21 cellular contexts compared by ENCODE assay signal in the genomic region with DNA sequence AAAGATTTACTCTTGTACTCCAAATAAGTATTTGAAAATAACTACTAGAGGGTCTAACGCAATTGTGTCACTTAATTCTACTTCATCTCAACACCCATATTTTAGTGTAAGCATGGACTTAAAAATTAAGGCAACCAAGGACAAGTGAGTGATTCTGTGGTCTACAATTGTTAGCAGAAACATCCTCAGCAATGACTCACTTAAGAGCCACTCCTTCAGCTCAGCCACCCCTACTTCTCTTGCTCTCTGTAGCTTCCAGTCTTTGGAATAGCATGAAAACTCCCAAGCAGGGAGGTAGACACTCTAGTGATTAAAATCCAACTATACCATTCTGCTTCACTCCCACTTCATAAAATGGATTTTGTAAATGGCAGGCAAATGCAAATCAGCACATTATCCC.
"Had no signal": no experiment of that assay in that cellular context is flagged by ENCODE, and none has a peak within 500 bp of the region (broad histone marks: within the 10 kb centered on the region; RNA-seq: fewer than 3 reads in every experiment).

No MANE protein-coding gene starts in this region.

- H3K4me3 Mint-ChIP-seq: activated CD4-positive, alpha-beta memory T cell treated with anti-CD3 and anti-CD28 coated beads for 36 hours; activated naive CD8-positive, alpha-beta T cell; brain; natural killer cell treated with Interleukin-12 subunit alpha and Interleukin-12 subunit beta and Interleukin-15 and Interleukin-18, amount 100 ng/mL, for 72 hours; T-helper 2 cell treated with Interferon-gamma antibody and Interleukin-4, amounts not matched to agents 5 μg/mL and 100 μg/mL, for 36 hours; WTC11 had no signal

- H3K36me3 Mint-ChIP-seq: activated CD4-positive, alpha-beta memory T cell treated with anti-CD3 and anti-CD28 coated beads for 36 hours; activated naive CD8-positive, alpha-beta T cell; brain; natural killer cell treated with Interleukin-12 subunit alpha and Interleukin-12 subunit beta and Interleukin-15 and Interleukin-18, amount 100 ng/mL, for 72 hours had no signal

- H3K27ac ChIP-seq: coronary artery, gastroesophageal sphincter, heart left ventricle, lower lobe of right lung, neutrophil, parathyroid adenoma had no signal

- FAIRE-seq: TTC549 had no signal

- H3K4me1 ChIP-seq: gastroesophageal sphincter, heart left ventricle, lower lobe of right lung had no signal

- H2AFZ ChIP-seq: parathyroid adenoma had no signal

- H3K27me3 ChIP-seq: gastroesophageal sphincter, heart left ventricle, neutrophil had no signal

- H3K27me3 Mint-ChIP-seq: activated CD4-positive, alpha-beta memory T cell treated with anti-CD3 and anti-CD28 coated beads for 36 hours; activated naive CD8-positive, alpha-beta T cell; brain had no signal

- H3K9me3 Mint-ChIP-seq: activated CD4-positive, alpha-beta memory T cell treated with anti-CD3 and anti-CD28 coated beads for 36 hours; natural killer cell treated with Interleukin-12 subunit alpha and Interleukin-12 subunit beta and Interleukin-15 and Interleukin-18, amount 100 ng/mL, for 72 hours; T-helper 2 cell treated with Interferon-gamma antibody and Interleukin-4, amounts not matched to agents 5 μg/mL and 100 μg/mL, for 36 hours had no signal

- H3K4me1 Mint-ChIP-seq: brain had no signal

- H3K36me3 ChIP-seq: gastroesophageal sphincter, heart left ventricle, lower lobe of right lung, neutrophil had no signal

- H3K79me2 ChIP-seq: parathyroid adenoma had no signal

- H3K27ac Mint-ChIP-seq: activated CD4-positive, alpha-beta memory T cell treated with anti-CD3 and anti-CD28 coated beads for 36 hours; activated naive CD8-positive, alpha-beta T cell; brain; natural killer cell treated with Interleukin-12 subunit alpha and Interleukin-12 subunit beta and Interleukin-15 and Interleukin-18, amount 100 ng/mL, for 72 hours; T-helper 2 cell treated with Interferon-gamma antibody and Interleukin-4, amounts not matched to agents 5 μg/mL and 100 μg/mL, for 36 hours; WTC11 had no signal

- H3K9me3 ChIP-seq: gastroesophageal sphincter, lower lobe of right lung, neutrophil had no signal

- DNase-seq: activated CD4-positive, alpha-beta memory T cell treated with anti-CD3 and anti-CD28 coated beads for 36 hours; activated CD4-positive, alpha-beta T cell treated with anti-CD3 and anti-CD28 coated beads for 4 hours; activated T-cell treated with anti-CD3 and anti-CD28 coated beads for 4 hours; heart left ventricle; left cardiac atrium; lower lobe of right lung; stimulated activated CD4-positive, alpha-beta T cell treated with anti-CD3 and anti-CD28 coated beads, Interleukin-12 subunit alpha, Interleukin-12 subunit beta, amount 100 ng/mL, for 4 hours; stimulated activated CD4-positive, alpha-beta T cell treated with anti-CD3 and anti-CD28 coated beads, Interleukin-1b, Interleukin-23, amount 100 ng/mL, for 48 hours; stimulated activated CD8-positive, alpha-beta memory T cell treated with anti-CD3 and anti-CD28 coated beads, Interleukin-4, amount 100 ng/mL, for 48 hours; stimulated activated naive CD4-positive, alpha-beta T cell had no signal

- H3K9ac ChIP-seq: parathyroid adenoma had no signal

- H3K4me3 ChIP-seq: coronary artery, gastroesophageal sphincter, heart left ventricle, lower lobe of right lung had no signal

- ATAC-seq: esophagus mucosa; gastroesophageal sphincter; heart left ventricle; left cardiac atrium; lower lobe of right lung; natural killer cell treated with Interleukin-12 subunit alpha and Interleukin-12 subunit beta and Interleukin-15 and Interleukin-18, amount 100 ng/mL, for 72 hours; WTC11 had no signal
